In genomic region chr1:2577565-2578075, GRCh38 we compare ENCODE assay signal across 10 cellular contexts. TPM values are rescaled to one million over a fixed set of nuclear protein-coding genes. Genes with fewer than 3 reads are reported as not detected.
DNase-seq lines count a peak whose midpoint lies in the region; ATAC-seq and TF ChIP-seq lines count a peak whose summit lies in the region.
"Not testable (repeated sequence)": the region's sequence is repeated elsewhere in the genome, so short reads cannot be mapped to it uniquely, and the experiment has no call there.
"Had no signal": no experiment of that assay in that cellular context is flagged by ENCODE, and none has a peak within 500 bp of the region (broad histone marks: within the 10 kb centered on the region; RNA-seq: fewer than 3 reads in every experiment).

No MANE protein-coding gene starts in this region.

- peak overlapping the region in 8 of 12 donors; percentile 8 to 39 (median 30) for H3K4me3 ChIP-seq in heart left ventricle
- H3K4me3 ChIP-seq in trophoblast cell (ENCODE audit: low read depth, low read length): not testable (repeated sequence)
- peak overlapping the region; percentile 43 for H3K4me3 ChIP-seq in thoracic aorta

- peaks cover 40% of the 10 kb centered on the region for H3K4me1 Mint-ChIP-seq in T-helper 2 cell treated with Interferon-gamma antibody and Interleukin-4, amounts not matched to agents 5 μg/mL and 100 μg/mL, for 36 hours (ENCODE audit: low read depth)
- peaks cover 56% of the 10 kb centered on the region for H3K4me1 Mint-ChIP-seq in activated naive CD4-positive, alpha-beta T cell treated with anti-CD3 and anti-CD28 coated beads for 36 hours (ENCODE audit: low read depth)

- H3K36me3 ChIP-seq in heart left ventricle; trophoblast cell (ENCODE audit: control insufficient read depth in 1 of 2, insufficient read depth in 2 of 2, low read length in 2 of 2); thoracic aorta: not testable (repeated sequence)

- H3K27ac ChIP-seq in heart left ventricle (peak overlapping the region; percentile 66 to 93 (median 88)), thoracic aorta (peak overlapping the region in 1 of 2 donors; percentile 44)
- H3K27ac ChIP-seq in trophoblast cell (ENCODE audit: low read depth, low read length): not testable (repeated sequence)

- not testable (repeated sequence) for H3K18ac ChIP-seq in trophoblast cell (ENCODE audit: low read length)

- not testable (repeated sequence) for H3K23ac ChIP-seq in trophoblast cell (ENCODE audit: low read length)

- TF ChIP-seq CTCF in heart left ventricle (IDR thresholded peaks at IDR 0.05); thoracic aorta (IDR thresholded peaks at IDR 0.05): not testable (repeated sequence)

- H3K9me3 ChIP-seq in heart left ventricle: peaks cover 0 to 12% (median 3%) of the 10 kb centered on the region in 12 donors
- H3K9me3 ChIP-seq in trophoblast cell (ENCODE audit: insufficient read depth, low read depth, low read length); thoracic aorta: not testable (repeated sequence)

- H3K14ac ChIP-seq in trophoblast cell (ENCODE audit: low read length): not testable (repeated sequence)

- H2BK120ac ChIP-seq in trophoblast cell (ENCODE audit: insufficient read depth, low read length, poor library complexity): not testable (repeated sequence)

- H4K91ac ChIP-seq in trophoblast cell (ENCODE audit: low read depth, low read length): peak overlapping the region; percentile 2

- peak overlapping the region; percentile 95 for H3K27ac Mint-ChIP-seq in T-helper 2 cell treated with Interferon-gamma antibody and Interleukin-4, amounts not matched to agents 5 μg/mL and 100 μg/mL, for 36 hours
- H3K27ac Mint-ChIP-seq in activated naive CD4-positive, alpha-beta T cell treated with anti-CD3 and anti-CD28 coated beads for 36 hours: peak overlapping the region; percentile 97

- not testable (repeated sequence) for H3K27me3 ChIP-seq in heart left ventricle; trophoblast cell (ENCODE audit: insufficient read depth, low read length); thoracic aorta (replicated peaks; ENCODE audit: insufficient read depth)

- H3K79me2 ChIP-seq in trophoblast cell (ENCODE audit: control insufficient read depth, insufficient read depth, low read length, poor library complexity): not testable (repeated sequence)

- WGBS in heart left ventricle, 4 donors: 63 to 81% (median 71%) methylated on average over 13 to 22 of the region's 23 CpGs
- no CpG with 5 or more reads among the region's 23 CpGs for WGBS in trophoblast cell (ENCODE audit: extremely low coverage, insufficient coverage, insufficient read length)

- H3K4ac ChIP-seq in trophoblast cell (ENCODE audit: low read depth, low read length): not testable (repeated sequence)

- TF ChIP-seq POLR2A in heart left ventricle (IDR thresholded peaks at IDR 0.05): not testable (repeated sequence)

- ATAC-seq in GM18502 (IDR thresholded peaks at IDR 0.05; ENCODE audit: poor library complexity, unreplicated experiment): peak; percentile 34
- peak; percentile 37 for ATAC-seq in GM21447 (IDR thresholded peaks at IDR 0.05; ENCODE audit: unreplicated experiment)
- peak; percentile 35 for ATAC-seq in HG03095 (IDR thresholded peaks at IDR 0.05; ENCODE audit: unreplicated experiment)
- not testable (repeated sequence) for ATAC-seq in heart left ventricle; thoracic aorta (ENCODE audit: insufficient number of reproducible peaks, low FRiP score, low read depth)

- H3K4me3 Mint-ChIP-seq in T-helper 2 cell treated with Interferon-gamma antibody and Interleukin-4, amounts not matched to agents 5 μg/mL and 100 μg/mL, for 36 hours: peak overlapping the region; percentile 57
- H3K4me3 Mint-ChIP-seq in activated naive CD4-positive, alpha-beta T cell treated with anti-CD3 and anti-CD28 coated beads for 36 hours: peak overlapping the region; percentile 78

- H4K12ac ChIP-seq in trophoblast cell (ENCODE audit: low read depth, low read length): not testable (repeated sequence)

- not testable (repeated sequence) for H3K9ac ChIP-seq in trophoblast cell (ENCODE audit: low read length)

- H3K27me3 Mint-ChIP-seq in T-helper 2 cell treated with Interferon-gamma antibody and Interleukin-4, amounts not matched to agents 5 μg/mL and 100 μg/mL, for 36 hours (ENCODE audit: low read depth); activated naive CD4-positive, alpha-beta T cell treated with anti-CD3 and anti-CD28 coated beads for 36 hours (ENCODE audit: low read depth): not testable (repeated sequence)

- H3K79me1 ChIP-seq in trophoblast cell (ENCODE audit: low read length): not testable (repeated sequence)

- H4K8ac ChIP-seq in trophoblast cell (ENCODE audit: low read depth, low read length): peak overlapping the region; percentile 2

- not testable (repeated sequence) for DNase-seq in T-helper 2 cell treated with Interferon-gamma antibody and Interleukin-4, amounts not matched to agents 5 μg/mL and 100 μg/mL, for 36 hours (ENCODE audit: low spot score); trophoblast cell; thoracic aorta (ENCODE audit: low spot score)
- peak; percentile 77 for DNase-seq in activated naive CD4-positive, alpha-beta T cell treated with anti-CD3 and anti-CD28 coated beads for 36 hours
- DNase-seq in heart left ventricle: peak in 2 of 5 donors; percentile 22 to 58

- not testable (repeated sequence) for H2AK5ac ChIP-seq in trophoblast cell (ENCODE audit: low read length)

- intact Hi-C loops in activated naive CD4-positive, alpha-beta T cell treated with anti-CD3 and anti-CD28 coated beads for 36 hours (cut with micrococcal nuclease): loop anchor here (1.0 to 5.0 kb wide), 5 partner anchors 9 to 1325 kb away; partner anchors contain the start of genes C1orf174, PANK4, PRXL2B and TNFRSF14
- intact Hi-C loops in heart left ventricle (cut with DNase I): loop anchor here in 1 of 10 donors (2.0 kb wide), 1 partner anchor 21 kb away; the partner anchor contains the start of gene TNFRSF14

- H3K4me2 ChIP-seq in trophoblast cell (ENCODE audit: low read length): not testable (repeated sequence)

- H3K36me3 Mint-ChIP-seq in T-helper 2 cell treated with Interferon-gamma antibody and Interleukin-4, amounts not matched to agents 5 μg/mL and 100 μg/mL, for 36 hours (ENCODE audit: low read depth): peaks cover 19% of the 10 kb centered on the region
- H3K36me3 Mint-ChIP-seq in activated naive CD4-positive, alpha-beta T cell treated with anti-CD3 and anti-CD28 coated beads for 36 hours (ENCODE audit: low read depth): not testable (repeated sequence)

- peaks cover 0 to 46% (median 22%) of the 10 kb centered on the region in 12 donors for H3K4me1 ChIP-seq in heart left ventricle
- H3K4me1 ChIP-seq in trophoblast cell (ENCODE audit: control insufficient read depth in 1 of 2, insufficient read depth in 2 of 2, low read length in 2 of 2); thoracic aorta (ENCODE audit: control insufficient read depth in 1 of 2, low read depth in 2 of 2): not testable (repeated sequence)

- peaks cover 17% of the 10 kb centered on the region for H3K9me3 Mint-ChIP-seq in T-helper 2 cell treated with Interferon-gamma antibody and Interleukin-4, amounts not matched to agents 5 μg/mL and 100 μg/mL, for 36 hours
- H3K9me3 Mint-ChIP-seq in activated naive CD4-positive, alpha-beta T cell treated with anti-CD3 and anti-CD28 coated beads for 36 hours: peaks cover 15% of the 10 kb centered on the region

- not testable (repeated sequence) for H2AFZ ChIP-seq in trophoblast cell (ENCODE audit: insufficient read depth, low read length, poor library complexity)

- H2BK12ac ChIP-seq in trophoblast cell (ENCODE audit: low read length): not testable (repeated sequence)

- CTCF ChIA-PET in activated naive CD4-positive, alpha-beta T cell treated with anti-CD3 and anti-CD28 coated beads for 36 hours (lab: Charles Lee): interaction anchor here (0.6 to 2.7 kb wide), 4 partner anchors 16 to 1100 kb away, joined by 3 to 10 read pairs (median 6); partner anchors contain the start of gene TNFRSF14

- H2BK5ac ChIP-seq in trophoblast cell (ENCODE audit: low read depth, low read length, poor library complexity): not testable (repeated sequence)

RNA-seq across cellular contexts. Expression of gene PRXL2B, which starts 9.0 kb away (rescaled TPM):
- 10 to 100 TPM; 21.8 to 22.1 TPM for total RNA-seq in activated naive CD4-positive, alpha-beta T cell treated with anti-CD3 and anti-CD28 coated beads for 36 hours
- 10 to 100 TPM in 2 of 9 donors, 1 to 10 TPM in 7; 5.1 to 13.9 (median 7.2) TPM for total RNA-seq in heart left ventricle
- 1 to 10 TPM; 8.6 to 9.2 TPM for polyA plus RNA-seq in heart left ventricle
- polyA plus RNA-seq in trophoblast cell (2013): 5.7 and 6.2 TPM in 2 replicates
- 10 to 100 TPM in 1 of 2 donors, 1 to 10 TPM in 1; 8.3 to 15.2 TPM for total RNA-seq in thoracic aorta

RNA-seq across cellular contexts. Expression of gene TNFRSF14, which starts 21.4 kb away (rescaled TPM):
- 100 to 1,000 TPM; 120 to 123 TPM for total RNA-seq in activated naive CD4-positive, alpha-beta T cell treated with anti-CD3 and anti-CD28 coated beads for 36 hours
- total RNA-seq in heart left ventricle: 10 to 100 TPM in 8 of 9 donors, 1 to 10 TPM in 1; 7.8 to 70.8 (median 14.3) TPM
- polyA plus RNA-seq in heart left ventricle: 10 to 100 TPM; 13.6 to 22.5 TPM
- 0.07 and 0.14 TPM in 2 replicates for polyA plus RNA-seq in trophoblast cell (2013)
- total RNA-seq in thoracic aorta: 10 to 100 TPM; 29.6 to 55.6 TPM

RNA-seq across cellular contexts. Expression of gene HES5, which starts 47.6 kb away (rescaled TPM):
- total RNA-seq in activated naive CD4-positive, alpha-beta T cell treated with anti-CD3 and anti-CD28 coated beads for 36 hours: not detected
- total RNA-seq in heart left ventricle (1 to 10 TPM in 7 of 9 donors, under 1 TPM in 2; 0.45 to 2.0 (median 1.3) TPM), thoracic aorta (1 to 10 TPM in 1 of 2 donors, under 1 TPM in 1; 0.27 to 2.7 TPM)
- polyA plus RNA-seq in heart left ventricle: under 1 TPM; 0.42 to 0.83 TPM
- polyA plus RNA-seq in trophoblast cell (2013): 0.21 and 0.22 TPM in 2 replicates
- total RNA-seq: omental fat pad had no signal

RNA-seq across cellular contexts. Expression of gene PANK4, which starts 51.2 kb away (rescaled TPM):
- total RNA-seq in activated naive CD4-positive, alpha-beta T cell treated with anti-CD3 and anti-CD28 coated beads for 36 hours: 10 to 100 TPM; 46.6 to 51.4 TPM
- total RNA-seq in heart left ventricle (10 to 100 TPM; 27.2 to 43.0 (median 36.6) TPM), thoracic aorta (10 to 100 TPM; 27.1 to 32.0 TPM)
- 10 to 100 TPM; 31.4 to 33.1 TPM for polyA plus RNA-seq in heart left ventricle
- 12.5 and 13.9 TPM in 2 replicates for polyA plus RNA-seq in trophoblast cell (2013)

RNA-seq across cellular contexts. Expression of gene MMEL1, which starts 55.2 kb away (rescaled TPM):
- total RNA-seq in activated naive CD4-positive, alpha-beta T cell treated with anti-CD3 and anti-CD28 coated beads for 36 hours: 1 to 10 TPM; 1.2 to 1.5 TPM
- total RNA-seq in heart left ventricle (1 to 10 TPM in 2 of 9 donors, under 1 TPM in 2, not detected in 5; 0.47 to 2.6 (median 1.6) TPM), thoracic aorta (not detected)
- polyA plus RNA-seq in heart left ventricle: 1 to 10 TPM in 1 of 2 donors, under 1 TPM in 1; 0.30 to 1.1 TPM
- polyA plus RNA-seq in trophoblast cell (2013): 0.65 and 0.66 TPM in 2 replicates
- total RNA-seq: PC-3 had no signal
